Comparison of ENCODE assay signal across 29 cellular contexts in the genomic region with DNA sequence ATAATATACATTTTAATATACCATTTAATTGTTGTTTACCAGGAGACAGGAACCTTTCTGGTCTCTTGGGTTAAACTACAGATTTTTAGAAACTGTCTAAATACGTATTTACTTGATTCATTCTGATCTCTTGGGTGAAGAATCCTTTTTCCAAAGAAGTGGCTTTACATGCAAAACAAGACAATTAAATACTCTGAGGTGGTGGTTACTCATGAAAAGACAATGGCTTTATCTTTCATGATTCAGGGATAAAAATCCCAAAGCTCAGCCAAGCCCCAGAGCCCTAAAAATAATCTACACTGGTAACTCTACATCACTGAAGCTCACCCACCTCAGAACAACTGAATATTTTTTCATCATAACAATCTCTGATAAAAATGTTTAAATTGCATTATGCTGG.
A peak's percentile ranks its signal among the peaks of the same experiment; 100 is the strongest.
DNase-seq lines count a peak whose midpoint lies in the region; ATAC-seq and TF ChIP-seq lines count a peak whose summit lies in the region.
"Had no signal": no experiment of that assay in that cellular context is flagged by ENCODE, and none has a peak within 500 bp of the region (broad histone marks: within the 10 kb centered on the region; RNA-seq: fewer than 3 reads in every experiment).

No MANE protein-coding gene starts in this region.

- H3K9me3 ChIP-seq in SJSA1 (replicated peaks) = no peaks in the 10 kb centered on the region
- H3K9me3 ChIP-seq: BLaER1, right lobe of liver had no signal

- no peak overlapping the region for H3K4me3 ChIP-seq in SJSA1
- H3K4me3 ChIP-seq: BLaER1, GM12878, lung, right lobe of liver had no signal

- TF ChIP-seq CTCF in HFFc6 (IDR thresholded peaks at IDR 0.05) = no peak
- TF ChIP-seq CTCF in foreskin keratinocyte (conservative IDR thresholded peaks at IDR 0.05) = no peak

- H3K4me1 Mint-ChIP-seq in HFFc6 (ENCODE audit: low read depth) = peaks cover 51% of the 10 kb centered on the region
- peaks cover 28 to 34% of the 10 kb centered on the region in 2 donors for H3K4me1 Mint-ChIP-seq in stimulated activated naive B cell treated with anti-CD40 and anti-IgM and Interleukin-4, amounts not matched to agents 10 μg/mL and 1 μg/mL and 100 μg/mL, for 72 hours
- no peaks in the 10 kb centered on the region for H3K4me1 Mint-ChIP-seq in activated CD4-positive, alpha-beta T cell treated with anti-CD3 and anti-CD28 coated beads, Interleukin-2, amount 10 ng/mL, durations not matched to agents 7 days and 5 days
- H3K4me1 Mint-ChIP-seq: neural crest cell had no signal

- no peaks in the 10 kb centered on the region for H3K9me3 Mint-ChIP-seq in HFFc6
- H3K9me3 Mint-ChIP-seq in stimulated activated naive B cell treated with anti-CD40 and anti-IgM and Interleukin-4, amounts not matched to agents 10 μg/mL and 1 μg/mL and 100 μg/mL, for 72 hours = no peaks in the 10 kb centered on the region
- H3K9me3 Mint-ChIP-seq in activated CD4-positive, alpha-beta T cell treated with anti-CD3 and anti-CD28 coated beads, Interleukin-2, amount 10 ng/mL, durations not matched to agents 7 days and 5 days = no peaks in the 10 kb centered on the region
- H3K9me3 Mint-ChIP-seq: neural crest cell; stimulated activated effector memory CD8-positive, alpha-beta T cell treated with anti-CD3 and anti-CD28 coated beads, Interleukin-12 subunit alpha, Interleukin-12 subunit beta, amount 100 ng/mL, for 72 hours had no signal

- peak overlapping the region; percentile 5; the same call in 1 of the 2 replicates for H3K27ac ChIP-seq in SJSA1
- peak overlapping the region; percentile 48 for H3K27ac ChIP-seq in foreskin keratinocyte
- H3K27ac ChIP-seq: BLaER1, epithelial cell of prostate, right lobe of liver had no signal

- DNase-seq in AG08395 (ENCODE audit: low spot score) (peak; percentile 56), HFFc6 (peak; percentile 35), SJSA1 (ENCODE audit: low read depth in 1 of 2, low spot score in 2 of 2) (peak in 1 of 2 experiments; percentile 33), foreskin keratinocyte (peak in 1 of 2 donors; percentile 45), NCI-H748 treated with DMSO at 0.1 percent for 48 hours (lab: John Stamatoyannopoulos, UW) (no peak)
- DNase-seq in stimulated activated naive B cell treated with anti-CD40 and anti-IgM and Interleukin-4, amounts not matched to agents 10 μg/mL and 1 μg/mL and 100 μg/mL, for 72 hours = no peak
- DNase-seq in activated T-cell treated with anti-CD3 and anti-CD28 coated beads, Interleukin-2, amount 50 U/mL, for 48 hours = no peak
- no peak for DNase-seq in activated CD4-positive, alpha-beta T cell treated with anti-CD3 and anti-CD28 coated beads, Interleukin-2, amount 10 ng/mL, durations not matched to agents 7 days and 5 days
- DNase-seq: activated CD4-positive, alpha-beta T cell treated with anti-CD3 and anti-CD28 coated beads for 1 hour; activated CD8-positive, alpha-beta T cell treated with anti-CD3 and anti-CD28 coated beads, Interleukin-2, amount 10 ng/mL, durations not matched to agents 7 days and 5 days; DMS53; Kasumi-1; kidney; NCI-H1092; NCI-H1694 treated with DMSO at 0.1 percent for 48 hours; NCI-H510A; right lobe of liver; stimulated activated CD4-positive, alpha-beta T cell treated with anti-CD3 and anti-CD28 coated beads, Interleukin-4, amount 100 ng/mL, for 24 hours; substantia nigra; T-helper 1 cell had no signal

- H3K36me3 Mint-ChIP-seq in HFFc6 (ENCODE audit: low read depth) = peaks cover 15% of the 10 kb centered on the region
- peaks cover 5 to 10% of the 10 kb centered on the region in 2 donors for H3K36me3 Mint-ChIP-seq in stimulated activated naive B cell treated with anti-CD40 and anti-IgM and Interleukin-4, amounts not matched to agents 10 μg/mL and 1 μg/mL and 100 μg/mL, for 72 hours
- no peaks in the 10 kb centered on the region for H3K36me3 Mint-ChIP-seq in activated CD4-positive, alpha-beta T cell treated with anti-CD3 and anti-CD28 coated beads, Interleukin-2, amount 10 ng/mL, durations not matched to agents 7 days and 5 days (ENCODE audit: low read depth)
- H3K36me3 Mint-ChIP-seq: stimulated activated effector memory CD8-positive, alpha-beta T cell treated with anti-CD3 and anti-CD28 coated beads, Interleukin-12 subunit alpha, Interleukin-12 subunit beta, amount 100 ng/mL, for 72 hours; type B pancreatic cell had no signal

- peak; percentile 40 for ATAC-seq in foreskin keratinocyte
- ATAC-seq in stimulated activated naive B cell treated with anti-CD40 and anti-IgM and Interleukin-4, amounts not matched to agents 10 μg/mL and 1 μg/mL and 100 μg/mL, for 72 hours (replicated peaks) = no peak
- ATAC-seq: activated CD8-positive, alpha-beta T cell treated with anti-CD3 and anti-CD28 coated beads, Interleukin-2, amount 10 ng/mL, durations not matched to agents 7 days and 5 days; GM12878; HepG2; right lobe of liver; stimulated activated effector memory CD8-positive, alpha-beta T cell treated with anti-CD3 and anti-CD28 coated beads, Interleukin-12 subunit alpha, Interleukin-12 subunit beta, amount 100 ng/mL, for 72 hours had no signal

- H3K27me3 ChIP-seq in SJSA1 (replicated peaks) = no peaks in the 10 kb centered on the region
- no peaks in the 10 kb centered on the region for H3K27me3 ChIP-seq in foreskin keratinocyte
- H3K27me3 ChIP-seq: BLaER1, right lobe of liver had no signal

- no peaks in the 10 kb centered on the region for H3K36me3 ChIP-seq in SJSA1
- H3K36me3 ChIP-seq: BLaER1, right lobe of liver had no signal

- H3K4me1 ChIP-seq in SJSA1 (replicated peaks) (peaks cover 41% of the 10 kb centered on the region), foreskin keratinocyte (peaks cover 23% of the 10 kb centered on the region)
- H3K4me1 ChIP-seq: right lobe of liver had no signal

- CTCF ChIA-PET in activated CD4-positive, alpha-beta T cell treated with anti-CD3 and anti-CD28 coated beads, Interleukin-2, amount 10 ng/mL, durations not matched to agents 7 days and 5 days (lab: Charles Lee) = interaction anchor here (1.1 to 1.9 kb wide), 4 partner anchors 8 to 130 kb away, joined by 3 to 8 read pairs (median 4); no protein-coding TSS in a partner anchor

- H3K4me3 Mint-ChIP-seq in HFFc6 = peak overlapping the region; percentile 8; the same call in 1 of the 2 replicates
- H3K4me3 Mint-ChIP-seq in stimulated activated naive B cell treated with anti-CD40 and anti-IgM and Interleukin-4, amounts not matched to agents 10 μg/mL and 1 μg/mL and 100 μg/mL, for 72 hours = no peak overlapping the region
- no peak overlapping the region for H3K4me3 Mint-ChIP-seq in activated CD4-positive, alpha-beta T cell treated with anti-CD3 and anti-CD28 coated beads, Interleukin-2, amount 10 ng/mL, durations not matched to agents 7 days and 5 days
- H3K4me3 Mint-ChIP-seq: activated CD8-positive, alpha-beta T cell treated with anti-CD3 and anti-CD28 coated beads, Interleukin-2, amount 10 ng/mL, durations not matched to agents 7 days and 5 days; activated naive CD8-positive, alpha-beta T cell; neural crest cell; stimulated activated effector memory CD8-positive, alpha-beta T cell treated with anti-CD3 and anti-CD28 coated beads, Interleukin-12 subunit alpha, Interleukin-12 subunit beta, amount 100 ng/mL, for 72 hours; type B pancreatic cell had no signal

- POLR2A ChIA-PET in activated CD4-positive, alpha-beta T cell treated with anti-CD3 and anti-CD28 coated beads, Interleukin-2, amount 10 ng/mL, durations not matched to agents 7 days and 5 days (lab: Charles Lee) = no interaction called here

- H3K27me3 Mint-ChIP-seq in HFFc6 (ENCODE audit: insufficient read depth) = no peaks in the 10 kb centered on the region
- no peaks in the 10 kb centered on the region for H3K27me3 Mint-ChIP-seq in stimulated activated naive B cell treated with anti-CD40 and anti-IgM and Interleukin-4, amounts not matched to agents 10 μg/mL and 1 μg/mL and 100 μg/mL, for 72 hours
- peaks cover 4% of the 10 kb centered on the region for H3K27me3 Mint-ChIP-seq in activated CD4-positive, alpha-beta T cell treated with anti-CD3 and anti-CD28 coated beads, Interleukin-2, amount 10 ng/mL, durations not matched to agents 7 days and 5 days
- H3K27me3 Mint-ChIP-seq: activated naive CD8-positive, alpha-beta T cell; type B pancreatic cell had no signal

- peak overlapping the region; percentile 63 for H3K27ac Mint-ChIP-seq in HFFc6
- H3K27ac Mint-ChIP-seq in stimulated activated naive B cell treated with anti-CD40 and anti-IgM and Interleukin-4, amounts not matched to agents 10 μg/mL and 1 μg/mL and 100 μg/mL, for 72 hours = no peak overlapping the region
- H3K27ac Mint-ChIP-seq in activated CD4-positive, alpha-beta T cell treated with anti-CD3 and anti-CD28 coated beads, Interleukin-2, amount 10 ng/mL, durations not matched to agents 7 days and 5 days = no peak overlapping the region
- H3K27ac Mint-ChIP-seq: activated CD8-positive, alpha-beta T cell treated with anti-CD3 and anti-CD28 coated beads, Interleukin-2, amount 10 ng/mL, durations not matched to agents 7 days and 5 days; activated naive CD8-positive, alpha-beta T cell; stimulated activated effector memory CD8-positive, alpha-beta T cell treated with anti-CD3 and anti-CD28 coated beads, Interleukin-12 subunit alpha, Interleukin-12 subunit beta, amount 100 ng/mL, for 72 hours; type B pancreatic cell had no signal

Comparison
In these comparisons a context has a peak if more than half of its experiments do, and no peak if none do; other contexts are left out.
1. DNase-seq: peak in AG08395 (single experiment) and HFFc6 (single experiment); none in NCI-H748 treated with DMSO at 0.1 percent for 48 hours (single experiment), stimulated activated naive B cell treated with anti-CD40 and anti-IgM and Interleukin-4, amounts not matched to agents 10 μg/mL and 1 μg/mL and 100 μg/mL, for 72 hours (single experiment), activated T-cell treated with anti-CD3 and anti-CD28 coated beads, Interleukin-2, amount 50 U/mL, for 48 hours (0 of 2) and activated CD4-positive, alpha-beta T cell treated with anti-CD3 and anti-CD28 coated beads, Interleukin-2, amount 10 ng/mL, durations not matched to agents 7 days and 5 days (single experiment).